Comparison of ENCODE assay signal across 7 cellular contexts in genomic region chrX:38220024-38220935, GRCh38. TPM values are rescaled to one million over a fixed set of nuclear protein-coding genes. Genes with fewer than 3 reads are reported as not detected.
DNase-seq lines count a peak whose midpoint lies in the region; ATAC-seq, FAIRE-seq and TF ChIP-seq lines count a peak whose summit lies in the region.

Gene SRPX (minus strand): TSS chrX:38220871. CDS start chrX:38220792, 79 bp downstream.

- H3K36me3 ChIP-seq in endodermal cell (ENCODE audit: control insufficient read depth, insufficient read depth, low read length) (no peaks in the 10 kb centered on the region), mesodermal cell (ENCODE audit: control insufficient read depth, insufficient read depth, low read length) (no peaks in the 10 kb centered on the region)

- peaks cover 47% of the 10 kb centered on the region for H3K27me3 ChIP-seq in endodermal cell (ENCODE audit: control insufficient read depth, insufficient read depth, low read length, poor library complexity, severe bottlenecking)

- H3K27ac Mint-ChIP-seq in endodermal cell: no peak within 1 kb of the TSS

- H3K9me3 ChIP-seq in endodermal cell (ENCODE audit: control insufficient read depth, low read length): no peaks in the 10 kb centered on the region
- no peaks in the 10 kb centered on the region for H3K9me3 ChIP-seq in mesodermal cell (ENCODE audit: control insufficient read depth, low read length)

- no peak for FAIRE-seq in urothelium cell line (lab: Jason Lieb, UNC)

- peak; percentile 9 for TF ChIP-seq CTCF in GM12865 (IDR thresholded peaks at IDR 0.05; ENCODE audit: insufficient read depth, low read depth, low read length, missing control alignments)
- peak; percentile 48 for TF ChIP-seq CTCF in endodermal cell (conservative IDR thresholded peaks at IDR 0.05)

- peaks cover 50% of the 10 kb centered on the region for H3K9me3 Mint-ChIP-seq in endodermal cell

- peaks cover 4% of the 10 kb centered on the region for H3K4me1 Mint-ChIP-seq in endodermal cell

- no peak within 1 kb of the TSS for H3K9ac ChIP-seq in endodermal cell (ENCODE audit: extremely low read depth, low read length, poor library complexity, severe bottlenecking)

- no peaks in the 10 kb centered on the region for H3K36me3 Mint-ChIP-seq in endodermal cell (ENCODE audit: low read depth)

- ATAC-seq in HG03432 (IDR thresholded peaks at IDR 0.05; ENCODE audit: unreplicated experiment): peak; percentile 74

- DNase-seq in GM12865 (ENCODE audit: low read depth) (peak; percentile 17), SK-N-DZ (ENCODE audit: low spot score) (peak; percentile 9), endodermal cell (peak; percentile 76), urothelium cell line (ENCODE audit: low spot score) (peak; percentile 68), cerebellar nuclear complex (lab: John Stamatoyannopoulos, UW) (no peak)

- peak within 1 kb of the TSS; percentile 25; the same call in 1 of the 2 replicates for H3K4me3 ChIP-seq in GM12865 (ENCODE audit: low read depth, low read length)
- peak within 1 kb of the TSS; percentile 78 for H3K4me3 ChIP-seq in endodermal cell (ENCODE audit: low read length)
- H3K4me3 ChIP-seq in mesodermal cell (ENCODE audit: extremely low read depth, insufficient read depth, low read length, poor library complexity, severe bottlenecking): peak within 1 kb of the TSS; percentile 49

- 0% methylated on average over 8 to 61 of the region's 66 CpGs for WGBS in endodermal cell (ENCODE audit: insufficient coverage in 1 of 2, insufficient read length in 1 of 2), 2 experiments
- WGBS in mesodermal cell (ENCODE audit: insufficient coverage in 2 of 2), 2 experiments: 0% methylated on average over 9 to 35 of the region's 66 CpGs

- H3K4me3 Mint-ChIP-seq in endodermal cell: peak within 1 kb of the TSS; percentile 62

- no peaks in the 10 kb centered on the region for H3K4me1 ChIP-seq in endodermal cell (ENCODE audit: control insufficient read depth, insufficient read depth, low read length)
- peaks cover 5% of the 10 kb centered on the region for H3K4me1 ChIP-seq in mesodermal cell (ENCODE audit: control insufficient read depth, insufficient read depth, low read length, poor library complexity, severe bottlenecking)

- H3K27ac ChIP-seq in endodermal cell (ENCODE audit: low read depth, low read length): no peak within 1 kb of the TSS
- H3K27ac ChIP-seq in mesodermal cell (ENCODE audit: low read depth, low read length, severe bottlenecking): no peak within 1 kb of the TSS

- H3K27me3 Mint-ChIP-seq in endodermal cell (ENCODE audit: insufficient read depth): peaks cover 49% of the 10 kb centered on the region

RNA-seq across cellular contexts. Expression of gene SRPX, which starts in this region (rescaled TPM):
- 0.55 TPM in 1 of 2 replicates, not detected in the other for polyA plus RNA-seq in SK-N-DZ (2014; cell fraction: cytosol; rRNA removed)
- not detected in 2 replicates for polyA plus RNA-seq in SK-N-DZ (2014; cell fraction: nucleus; rRNA removed)
- total RNA-seq in endodermal cell: 1 to 10 TPM; 1.8 to 3.4 TPM
- 7.1 TPM for polyA plus RNA-seq in endodermal cell (2013, experiment 1 of 2)
- polyA plus RNA-seq in endodermal cell (2013, experiment 2 of 2): 7.5 TPM
- polyA plus RNA-seq in mesodermal cell (2013, experiment 1 of 2): 45.6 TPM
- 44.7 TPM for polyA plus RNA-seq in mesodermal cell (2013, experiment 2 of 2)

Comparison
In these comparisons a context has a peak if more than half of its experiments do, and no peak if none do; other contexts are left out.
1. DNase-seq: peak in GM12865 (single experiment), SK-N-DZ (single experiment), endodermal cell (single experiment) and urothelium cell line (single experiment); none in cerebellar nuclear complex (0 of 2).
2. H3K4me3 ChIP-seq: peak in every context shown above with its lines; median percentile 78 in endodermal cell; 49 in mesodermal cell; 25 in GM12865.